9 cellular contexts compared by ENCODE assay signal in the genomic region with DNA sequence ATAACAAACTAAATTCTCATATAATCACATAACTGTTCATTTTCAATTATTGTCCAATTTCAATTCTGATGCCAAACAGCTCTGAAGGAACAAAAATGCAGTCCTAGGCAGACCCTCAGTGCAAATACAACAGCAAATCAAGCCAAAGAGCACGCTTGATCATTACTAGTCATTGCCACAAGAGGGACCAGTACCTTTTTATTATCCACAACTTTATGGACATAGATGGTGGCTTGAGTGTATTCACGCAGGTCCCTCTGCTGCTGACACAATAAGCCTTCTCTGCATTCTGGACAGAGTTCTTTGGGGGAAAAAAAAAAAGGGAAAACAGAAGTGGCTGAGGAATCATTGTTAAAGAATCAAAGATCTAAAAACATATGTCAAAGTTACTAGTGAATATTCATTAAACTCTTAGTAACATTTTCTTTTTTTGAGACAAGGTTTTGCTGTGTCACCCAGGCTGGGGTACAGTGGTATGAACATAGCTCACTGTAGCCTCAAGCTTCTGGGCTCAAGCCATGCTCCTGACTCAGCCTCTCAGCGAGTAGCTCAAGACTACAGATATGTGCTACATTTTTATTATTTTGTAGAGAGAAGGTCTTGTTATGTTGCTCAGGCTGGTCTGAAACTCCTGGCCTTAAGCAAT. TPM values are rescaled to one million over a fixed set of nuclear protein-coding genes. Genes with fewer than 3 reads are reported as not detected.
DNase-seq lines count a peak whose midpoint lies in the region; ATAC-seq, FAIRE-seq and TF ChIP-seq lines count a peak whose summit lies in the region.
"Had no signal": no experiment of that assay in that cellular context is flagged by ENCODE, and none has a peak within 500 bp of the region (broad histone marks: within the 10 kb centered on the region; RNA-seq: fewer than 3 reads in every experiment).

No MANE protein-coding gene starts in this region.

- peaks cover 18% of the 10 kb centered on the region for H3F3A ChIP-seq in SK-N-SH (replicated peaks; ENCODE audit: insufficient read depth)

- H3K4me1 Mint-ChIP-seq in type B pancreatic cell (ENCODE audit: unreplicated experiment): no peaks in the 10 kb centered on the region

- no peak overlapping the region for H3K4me2 ChIP-seq in SK-N-SH

- H3K27ac ChIP-seq in SK-N-SH (ENCODE audit: low read depth in 2 of 2, low read length in 1 of 2): peak overlapping the region in 1 of 2 experiments; percentile 45; a peak in 2 of 4 replicates
- H3K27ac ChIP-seq: parathyroid adenoma had no signal

- no peaks in the 10 kb centered on the region for H3K9me3 Mint-ChIP-seq in type B pancreatic cell

- no peaks in the 10 kb centered on the region for H3K9me2 ChIP-seq in SK-N-SH

- H4K20me1 ChIP-seq in SK-N-SH (ENCODE audit: insufficient read depth): no peaks in the 10 kb centered on the region; the same call in 1 of the 2 replicates

- POLR2A ChIA-PET in SK-N-SH (lab: Yijun Ruan, JAX): no interaction called here

- no peak for FAIRE-seq in frontal cortex (lab: Jason Lieb, UNC)

- no peak overlapping the region for H2AFZ ChIP-seq in SK-N-SH (ENCODE audit: low read depth)
- H2AFZ ChIP-seq: parathyroid adenoma had no signal

- ATAC-seq in HG02798 (IDR thresholded peaks at IDR 0.05; ENCODE audit: poor library complexity, unreplicated experiment): no peak

- no peaks in the 10 kb centered on the region for H3K9me3 ChIP-seq in SK-N-SH

- H3K36me3 Mint-ChIP-seq in type B pancreatic cell: peaks cover 31% of the 10 kb centered on the region

- TF ChIP-seq EP300 in SK-N-SH (IDR thresholded peaks at IDR 0.05; ENCODE audit: borderline replicate concordance in 1 of 2, low read depth in 1 of 2, low read length in 1 of 2): no peak

- H3K9ac ChIP-seq in SK-N-SH: no peak overlapping the region
- H3K9ac ChIP-seq: parathyroid adenoma had no signal

- peak; percentile 44 for TF ChIP-seq CTCF in HFF-Myc (IDR thresholded peaks at IDR 0.05; ENCODE audit: low read depth, low read length, missing control alignments)
- peak; percentile 65 for TF ChIP-seq CTCF in SK-N-SH (IDR thresholded peaks at IDR 0.05)
- TF ChIP-seq CTCF in type B pancreatic cell (conservative IDR thresholded peaks at IDR 0.05): peak; percentile 77

- H3K27me3 ChIP-seq in SK-N-SH (ENCODE audit: insufficient read depth): no peaks in the 10 kb centered on the region

- peaks cover 51 to 68% of the 10 kb centered on the region in 2 experiments for H3K36me3 ChIP-seq in SK-N-SH (replicated peaks in 1 of 2; ENCODE audit: control insufficient read depth in 1 of 2, insufficient read depth in 2 of 2, low read length in 1 of 2)

- CTCF ChIA-PET in SK-N-SH (lab: Yijun Ruan, JAX): interaction anchor here (0.6 to 1.8 kb wide), 29 partner anchors 8 to 335 kb away, joined by 3 to 20 read pairs (median 3); a partner anchor contains a TSS

- peak; percentile 64 for TF ChIP-seq RAD21 in SK-N-SH (IDR thresholded peaks at IDR 0.05; ENCODE audit: low read length)

- no peaks in the 10 kb centered on the region for H3K27me3 Mint-ChIP-seq in type B pancreatic cell

- no peak overlapping the region for H3K4me3 Mint-ChIP-seq in type B pancreatic cell

- 65% methylated on average over 3 of the region's 3 CpGs for WGBS in SK-N-SH (ENCODE audit: low lambda C conversion rate)

- no peak overlapping the region for H3K4me3 ChIP-seq in HFF-Myc (replicated peaks; ENCODE audit: low read depth, low read length)
- no peak overlapping the region for H3K4me3 ChIP-seq in SK-N-SH (ENCODE audit: low read depth in 2 of 2, low read length in 1 of 2)

- peak; percentile 52 for DNase-seq in DMS 273 (lab: John Stamatoyannopoulos, UW; ENCODE audit: unreplicated experiment)
- DNase-seq in HFF-Myc (ENCODE audit: extremely low read depth, low read depth): no peak
- peak; percentile 49 for DNase-seq in SK-N-SH
- peak; percentile 33 for DNase-seq in glomerular visceral epithelial cell (ENCODE audit: extremely low spot score)
- DNase-seq in type B pancreatic cell (ENCODE audit: extremely low spot score, unreplicated experiment): no peak
- no peak for DNase-seq in frontal cortex (ENCODE audit: low spot score in 2 of 2)
- no peak for DNase-seq in T-helper 9 cell

- H3K27ac Mint-ChIP-seq in type B pancreatic cell: no peak overlapping the region

- H3K4me1 ChIP-seq in SK-N-SH (ENCODE audit: control insufficient read depth in 1 of 2, insufficient read depth in 2 of 2, low read depth in 1 of 2, low read length in 1 of 2): no peaks in the 10 kb centered on the region
- H3K4me1 ChIP-seq: parathyroid adenoma had no signal

- no peaks in the 10 kb centered on the region for H3K79me2 ChIP-seq in SK-N-SH (ENCODE audit: insufficient read depth)
- H3K79me2 ChIP-seq: parathyroid adenoma had no signal

TF ChIP-seq in SK-N-SH, 30 proteins besides CTCF, POLR2A, EP300 and RAD21:
- TF ChIP-seq MEF2A (IDR thresholded peaks at IDR 0.05; ENCODE audit: borderline replicate concordance, low read depth): no peak
- peak; percentile 57 for TF ChIP-seq SMC3 (IDR thresholded peaks at IDR 0.05; ENCODE audit: low read depth, low read length)

RNA-seq across cellular contexts. Expression of a gene that starts 34.3 kb away (rescaled TPM):
- 0.78 and 0.99 TPM in 2 replicates for polyA plus RNA-seq in SK-N-SH (2012; rRNA removed)
- polyA plus RNA-seq in SK-N-SH (2012; cell fraction: cytosol; rRNA removed): 0.53 and 0.84 TPM in 2 replicates
- 0.89 and 1.3 TPM in 2 replicates for polyA plus RNA-seq in SK-N-SH (2012; cell fraction: nucleus; rRNA removed)
- 18.5 and 20.3 TPM in 2 replicates for total RNA-seq in type B pancreatic cell (ENCODE audit: low replicate concordance)
- 18.8 TPM for total RNA-seq in frontal cortex

Comparison
In these comparisons a context has a peak if more than half of its experiments do, and no peak if none do; other contexts are left out.
1. DNase-seq: peak in DMS 273 (single experiment), SK-N-SH (single experiment) and glomerular visceral epithelial cell (single experiment); none in HFF-Myc (single experiment), type B pancreatic cell (single experiment), frontal cortex (0 of 2) and T-helper 9 cell (single experiment).
2. Peak in every context shown above with its lines, with median percentiles within 50 percentile points of each other: CTCF ChIP-seq.